ENCODE assay signal across 1 cellular context in the genomic region with DNA sequence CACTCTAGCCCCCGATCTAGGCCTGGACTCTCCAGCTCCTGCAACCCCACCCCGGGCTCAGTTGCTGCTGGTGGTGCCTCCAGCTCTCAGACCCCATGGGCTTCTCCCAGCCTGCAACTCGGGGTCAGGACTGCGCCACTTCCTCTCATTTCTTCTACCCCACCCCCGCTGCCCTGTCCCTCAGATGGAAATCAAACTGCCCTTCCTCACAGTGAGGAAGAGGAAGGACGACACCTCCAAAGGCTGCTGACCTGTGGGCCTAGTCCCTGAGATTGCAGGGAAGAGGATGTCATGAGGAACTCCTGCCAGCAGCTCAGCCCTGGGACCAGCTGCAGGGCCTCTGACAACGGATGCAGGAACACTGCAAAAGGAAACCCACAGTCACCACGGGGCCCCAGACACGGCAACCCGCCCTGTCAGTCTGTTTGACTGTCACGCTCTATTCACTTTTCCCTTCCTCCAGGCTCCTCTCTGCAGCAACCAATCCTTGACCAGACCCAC.
TF ChIP-seq lines count a peak whose summit lies in the region.

No MANE protein-coding gene starts in this region.

TF ChIP-seq in HCT116, 20 proteins besides CTCF, POLR2A, EP300 and RAD21 (continued from another document):
- TF ChIP-seq, protein P1, sequence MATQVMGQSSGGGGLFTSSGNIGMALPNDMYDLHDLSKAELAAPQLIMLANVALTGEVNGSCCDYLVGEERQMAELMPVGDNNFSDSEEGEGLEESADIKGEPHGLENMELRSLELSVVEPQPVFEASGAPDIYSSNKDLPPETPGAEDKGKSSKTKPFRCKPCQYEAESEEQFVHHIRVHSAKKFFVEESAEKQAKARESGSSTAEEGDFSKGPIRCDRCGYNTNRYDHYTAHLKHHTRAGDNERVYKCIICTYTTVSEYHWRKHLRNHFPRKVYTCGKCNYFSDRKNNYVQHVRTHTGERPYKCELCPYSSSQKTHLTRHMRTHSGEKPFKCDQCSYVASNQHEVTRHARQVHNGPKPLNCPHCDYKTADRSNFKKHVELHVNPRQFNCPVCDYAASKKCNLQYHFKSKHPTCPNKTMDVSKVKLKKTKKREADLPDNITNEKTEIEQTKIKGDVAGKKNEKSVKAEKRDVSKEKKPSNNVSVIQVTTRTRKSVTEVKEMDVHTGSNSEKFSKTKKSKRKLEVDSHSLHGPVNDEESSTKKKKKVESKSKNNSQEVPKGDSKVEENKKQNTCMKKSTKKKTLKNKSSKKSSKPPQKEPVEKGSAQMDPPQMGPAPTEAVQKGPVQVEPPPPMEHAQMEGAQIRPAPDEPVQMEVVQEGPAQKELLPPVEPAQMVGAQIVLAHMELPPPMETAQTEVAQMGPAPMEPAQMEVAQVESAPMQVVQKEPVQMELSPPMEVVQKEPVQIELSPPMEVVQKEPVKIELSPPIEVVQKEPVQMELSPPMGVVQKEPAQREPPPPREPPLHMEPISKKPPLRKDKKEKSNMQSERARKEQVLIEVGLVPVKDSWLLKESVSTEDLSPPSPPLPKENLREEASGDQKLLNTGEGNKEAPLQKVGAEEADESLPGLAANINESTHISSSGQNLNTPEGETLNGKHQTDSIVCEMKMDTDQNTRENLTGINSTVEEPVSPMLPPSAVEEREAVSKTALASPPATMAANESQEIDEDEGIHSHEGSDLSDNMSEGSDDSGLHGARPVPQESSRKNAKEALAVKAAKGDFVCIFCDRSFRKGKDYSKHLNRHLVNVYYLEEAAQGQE (IDR thresholded peaks at IDR 0.05; ENCODE audit: low read depth): no peak
- no peak for TF ChIP-seq EZH2phosphoT487 (IDR thresholded peaks at IDR 0.05; ENCODE audit: borderline replicate concordance)
- no peak for TF ChIP-seq EGR1 (IDR thresholded peaks at IDR 0.05; ENCODE audit: low read depth)
- no peak for TF ChIP-seq SP1 (IDR thresholded peaks at IDR 0.05; ENCODE audit: low read depth)
- no peak for TF ChIP-seq ELF1 (IDR thresholded peaks at IDR 0.05; ENCODE audit: borderline replicate concordance, low read depth)
- TF ChIP-seq CEBPB (IDR thresholded peaks at IDR 0.05; ENCODE audit: low read depth): no peak
- TF ChIP-seq ZFX (IDR thresholded peaks at IDR 0.05): no peak
- TF ChIP-seq CBX3 (IDR thresholded peaks at IDR 0.05; ENCODE audit: low read depth): no peak
- no peak for TF ChIP-seq YY1 (IDR thresholded peaks at IDR 0.05; ENCODE audit: extremely low read depth, insufficient replicate concordance, low read depth, low read length)
- TF ChIP-seq, protein P2, sequence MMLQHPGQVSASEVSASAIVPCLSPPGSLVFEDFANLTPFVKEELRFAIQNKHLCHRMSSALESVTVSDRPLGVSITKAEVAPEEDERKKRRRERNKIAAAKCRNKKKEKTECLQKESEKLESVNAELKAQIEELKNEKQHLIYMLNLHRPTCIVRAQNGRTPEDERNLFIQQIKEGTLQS (IDR thresholded peaks at IDR 0.05): no peak
